In genomic region chr7:28685291-28685659, GRCh38 we compare ENCODE assay signal across 8 cellular contexts.
A peak's percentile ranks its signal among the peaks of the same experiment; 100 is the strongest.
DNase-seq lines count a peak whose midpoint lies in the region; ATAC-seq and TF ChIP-seq lines count a peak whose summit lies in the region.

No MANE protein-coding gene starts in this region.

- no peak for TF ChIP-seq POLR2A in esophagus muscularis mucosa (IDR thresholded peaks at IDR 0.05; ENCODE audit: low read depth)
- no peak for TF ChIP-seq POLR2A in ovary (IDR thresholded peaks at IDR 0.05)

- intact Hi-C loops in esophagus muscularis mucosa (cut with DNase I) (loop anchor here (5.0 kb wide), 1 partner anchor 268 kb away; no protein-coding TSS in a partner anchor), ovary (cut with DNase I) (no loop called here)

- peak overlapping the region; percentile 44 to 58 (median 50) for H3K4me3 ChIP-seq in esophagus muscularis mucosa
- H3K4me3 ChIP-seq in ovary: no peak overlapping the region

- no peak for TF ChIP-seq CTCF in esophagus muscularis mucosa (IDR thresholded peaks at IDR 0.05)
- no peak for TF ChIP-seq CTCF in ovary (IDR thresholded peaks at IDR 0.05)

- H3K9me3 ChIP-seq in esophagus muscularis mucosa (no peaks in the 10 kb centered on the region), ovary (no peaks in the 10 kb centered on the region)

- H3K27me3 ChIP-seq in esophagus muscularis mucosa: no peaks in the 10 kb centered on the region
- H3K27me3 ChIP-seq in ovary: no peaks in the 10 kb centered on the region

- 6% methylated on average over 7 of the region's 7 CpGs for WGBS in esophagus muscularis mucosa
- WGBS in ovary, 3 donors: 39 to 60% (median 48%) methylated on average over 7 of the region's 7 CpGs

- H3K4me1 ChIP-seq in esophagus muscularis mucosa (peaks cover 35 to 57% (median 46%) of the 10 kb centered on the region in 4 donors), ovary (ENCODE audit: insufficient read depth) (no peaks in the 10 kb centered on the region)

- TF ChIP-seq EP300 in esophagus muscularis mucosa (IDR thresholded peaks at IDR 0.05) (no peak), ovary (IDR thresholded peaks at IDR 0.05) (no peak)

- H3K36me3 ChIP-seq in esophagus muscularis mucosa (no peaks in the 10 kb centered on the region), ovary (no peaks in the 10 kb centered on the region)

- DNase-seq in esophagus muscularis mucosa (ENCODE audit: extremely low spot score) (no peak), ovary (peak in 4 of 5 donors; percentile 24 to 41 (median 32)), activated gamma-delta T cell treated with Interleukin-2 at 50 U/mL for 16 hours (no peak), T-helper 2 cell (no peak)

- H3K27ac ChIP-seq in esophagus muscularis mucosa (replicated peaks in 1 of 4): peak overlapping the region; percentile 79 to 93 (median 86)
- no peak overlapping the region for H3K27ac ChIP-seq in ovary

- ATAC-seq in GM18511 (IDR thresholded peaks at IDR 0.05; ENCODE audit: unreplicated experiment) (peak; percentile 36), HG03521 (IDR thresholded peaks at IDR 0.05; ENCODE audit: unreplicated experiment) (peak; percentile 23), HG02938 (IDR thresholded peaks at IDR 0.05; ENCODE audit: unreplicated experiment) (no peak), HG02840 (IDR thresholded peaks at IDR 0.05; ENCODE audit: low FRiP score, unreplicated experiment) (no peak)

Comparison
In these comparisons a context has a peak if more than half of its experiments do, and no peak if none do; other contexts are left out.
1. ATAC-seq: peak in GM18511 (single experiment) and HG03521 (single experiment); none in HG02938 (single experiment) and HG02840 (single experiment).
2. DNase-seq: peak in ovary (4 of 5); none in esophagus muscularis mucosa (single experiment), activated gamma-delta T cell treated with Interleukin-2 at 50 U/mL for 16 hours (single experiment) and T-helper 2 cell (0 of 5).
3. H3K27ac ChIP-seq: peak in esophagus muscularis mucosa (4 of 4); none in ovary (0 of 2).